Comparison of ENCODE assay signal across 21 cellular contexts in genomic region chrX:53659039-53659438, GRCh38.
"Had no signal": no experiment of that assay in that cellular context is flagged by ENCODE, and none has a peak within 500 bp of the region (broad histone marks: within the 10 kb centered on the region; RNA-seq: fewer than 3 reads in every experiment).

No MANE protein-coding gene starts in this region.

- H3K36me3 ChIP-seq: neural progenitor cell, right lobe of liver, upper lobe of left lung had no signal

- H3K4me1 Mint-ChIP-seq: neural progenitor cell had no signal

- H3K9me3 Mint-ChIP-seq: activated T-helper 2 cell treated with anti-CD3 and anti-CD28 coated beads, Interferon-gamma antibody, Interleukin-2, Interleukin-4, amounts not matched to agents 10 μg/mL and 5 μg/mL and 100 μg/mL, durations not matched to agents 14 hours and 24 hours and 36 hours; brain; dendritic cell treated with granulocyte-macrophage colony-stimulating factor and Interleukin-4, amounts not matched to agents 40 ng/mL and 50 ng/mL, for 4 days; naive B cell; neural progenitor cell; stimulated activated memory B cell treated with anti-CD40 and anti-IgM and Interleukin-4, amounts not matched to agents 10 μg/mL and 1 μg/mL and 100 μg/mL, for 72 hours had no signal

- H3K9me3 ChIP-seq: heart right ventricle, lower lobe of right lung, right lobe of liver, SK-N-SH, thoracic aorta, upper lobe of left lung had no signal

- ATAC-seq: heart right ventricle; left colon; lower lobe of right lung; stimulated activated memory B cell treated with anti-CD40 and anti-IgM and Interleukin-4, amounts not matched to agents 10 μg/mL and 1 μg/mL and 100 μg/mL, for 72 hours had no signal

- DNase-seq: activated CD4-positive, CD25-positive, alpha-beta regulatory T cell treated with anti-CD3 and anti-CD28 coated beads, Interleukin-2, amount 50 U/mL, for 72 hours; activated naive CD4-positive, alpha-beta T cell; anterior cingulate cortex; effector CD4-positive, alpha-beta T cell; erythroblast; heart right ventricle; left colon; lower lobe of right lung; naive B cell; posterior cingulate gyrus; right lobe of liver; SK-N-SH; stimulated activated CD4-positive, alpha-beta T cell treated with anti-CD3 and anti-CD28 coated beads, Interleukin-2, amount 100 ng/mL, for 24 hours; upper lobe of left lung had no signal

- H3K4me3 Mint-ChIP-seq: brain; dendritic cell treated with granulocyte-macrophage colony-stimulating factor and Interleukin-4, amounts not matched to agents 40 ng/mL and 50 ng/mL, for 4 days; naive B cell; neural progenitor cell; stimulated activated memory B cell treated with anti-CD40 and anti-IgM and Interleukin-4, amounts not matched to agents 10 μg/mL and 1 μg/mL and 100 μg/mL, for 72 hours had no signal

- H3K27ac ChIP-seq: heart right ventricle, lower lobe of right lung, neural progenitor cell, right lobe of liver, skin epidermis, thoracic aorta, upper lobe of left lung had no signal

- H3K27me3 ChIP-seq: neural progenitor cell, right lobe of liver, upper lobe of left lung had no signal

- H3K27ac Mint-ChIP-seq: activated T-helper 2 cell treated with anti-CD3 and anti-CD28 coated beads, Interferon-gamma antibody, Interleukin-2, Interleukin-4, amounts not matched to agents 10 μg/mL and 5 μg/mL and 100 μg/mL, durations not matched to agents 14 hours and 24 hours and 36 hours; dendritic cell treated with granulocyte-macrophage colony-stimulating factor and Interleukin-4, amounts not matched to agents 40 ng/mL and 50 ng/mL, for 4 days; neural progenitor cell; stimulated activated memory B cell treated with anti-CD40 and anti-IgM and Interleukin-4, amounts not matched to agents 10 μg/mL and 1 μg/mL and 100 μg/mL, for 72 hours had no signal

- H3K4me1 ChIP-seq: lower lobe of right lung, neural progenitor cell, upper lobe of left lung had no signal

- H3K4me3 ChIP-seq: heart right ventricle, lower lobe of right lung, neural progenitor cell, right lobe of liver, skin epidermis, thoracic aorta, upper lobe of left lung had no signal

- H3K27me3 Mint-ChIP-seq: brain; dendritic cell treated with granulocyte-macrophage colony-stimulating factor and Interleukin-4, amounts not matched to agents 40 ng/mL and 50 ng/mL, for 4 days; naive B cell; stimulated activated memory B cell treated with anti-CD40 and anti-IgM and Interleukin-4, amounts not matched to agents 10 μg/mL and 1 μg/mL and 100 μg/mL, for 72 hours had no signal
